ENCODE assay signal across 21 cellular contexts in genomic region chrX:24542756-24543155, GRCh38.
DNase-seq lines count a peak whose midpoint lies in the region; ATAC-seq, FAIRE-seq and TF ChIP-seq lines count a peak whose summit lies in the region.
"Had no signal": no experiment of that assay in that cellular context is flagged by ENCODE, and none has a peak within 500 bp of the region (broad histone marks: within the 10 kb centered on the region; RNA-seq: fewer than 3 reads in every experiment).

No MANE protein-coding gene starts in this region.

- H3K9ac ChIP-seq in liver (ENCODE audit: low read depth in 1 of 2, low read length in 2 of 2) (no peak overlapping the region), HepG2 (ENCODE audit: insufficient read depth, low read depth, low read length) (no peak overlapping the region), endothelial cell of umbilical vein (replicated peaks; ENCODE audit: extremely low read depth, insufficient read depth, low read length) (no peak overlapping the region)
- H3K9ac ChIP-seq: GM23248 had no signal

- no peak for TF ChIP-seq POLR2A in HepG2 (IDR thresholded peaks at IDR 0.05; ENCODE audit: insufficient read depth in 1 of 2, low read depth in 2 of 2, low read length in 2 of 2)
- no peak for TF ChIP-seq POLR2A in endothelial cell of umbilical vein (IDR thresholded peaks at IDR 0.05; ENCODE audit: low read depth, low read length)

- H3K9me3 ChIP-seq in liver (ENCODE audit: control insufficient read depth in 4 of 4, low read length in 3 of 4) (no peaks in the 10 kb centered on the region), HepG2 (ENCODE audit: low read length) (no peaks in the 10 kb centered on the region), endothelial cell of umbilical vein (replicated peaks; ENCODE audit: control insufficient read depth, insufficient read depth, low read length) (no peaks in the 10 kb centered on the region)
- H3K9me3 ChIP-seq: A549, Caco-2, HAP-1 had no signal

- H3K4me1 ChIP-seq in liver (ENCODE audit: control insufficient read depth in 4 of 4, insufficient read depth in 4 of 4, low read length in 3 of 4) = no peaks in the 10 kb centered on the region
- H3K4me1 ChIP-seq in HepG2 (ENCODE audit: insufficient read depth, low read length) = no peaks in the 10 kb centered on the region
- H3K4me1 ChIP-seq in endothelial cell of umbilical vein (ENCODE audit: control insufficient read depth, extremely low read depth, insufficient read depth, low read length) = peaks cover 8% of the 10 kb centered on the region
- H3K4me1 ChIP-seq: A549, Caco-2 had no signal

- WGBS in liver = 63% methylated on average over 4 of the region's 4 CpGs
- 88% methylated on average over 4 of the region's 4 CpGs for WGBS in HepG2 (ENCODE audit: low lambda C conversion rate)

- H3K27me3 ChIP-seq in liver (ENCODE audit: control insufficient read depth in 4 of 4, insufficient read depth in 4 of 4, low read length in 3 of 4) (no peaks in the 10 kb centered on the region), HepG2 (ENCODE audit: control insufficient read depth in 1 of 2, insufficient read depth in 2 of 2, low read length in 2 of 2) (no peaks in the 10 kb centered on the region), endothelial cell of umbilical vein (ENCODE audit: control insufficient read depth in 2 of 2, insufficient read depth in 2 of 2, low read length in 2 of 2) (peaks cover 0 to 6% of the 10 kb centered on the region in 2 experiments)

- H3K27ac ChIP-seq in liver (ENCODE audit: low read depth in 1 of 2, low read length in 2 of 2) (no peak overlapping the region), HepG2 (ENCODE audit: extremely low read length, insufficient read depth, low read length) (no peak overlapping the region), endothelial cell of umbilical vein (ENCODE audit: insufficient read depth, low read depth, low read length) (no peak overlapping the region)
- H3K27ac ChIP-seq: 22Rv1, A549, C4-2B, GM23248 had no signal

- no TSS peak for BruUV-seq in HepG2 (replicated peaks; lab: Mats Ljungman, UMichigan)
- no TSS peak for BruUV-seq in endothelial cell of umbilical vein (replicated peaks; lab: Mats Ljungman, UMichigan)

- no peak for TF ChIP-seq RAD21 in liver (IDR thresholded peaks at IDR 0.05)
- TF ChIP-seq RAD21 in HepG2 (CRISPR knock-in tag; IDR thresholded peaks at IDR 0.05) = no peak

- H3K9me1 ChIP-seq in endothelial cell of umbilical vein (replicated peaks; ENCODE audit: control insufficient read depth, extremely low read depth, insufficient read depth, low read length) = no peaks in the 10 kb centered on the region

- intact Hi-C loops in HepG2 (cut with micrococcal nuclease; ENCODE audit: unreplicated experiment) (no loop called here), endothelial cell of umbilical vein (cut with micrococcal nuclease) (no loop called here)

- in situ Hi-C loops in HepG2 (cut with HindIII; ENCODE audit: extremely low pct_ligation_motif_present, low pct_unique_long_range_greater_than_20kb) = no loop called here

- H3K4me2 ChIP-seq in HepG2 (ENCODE audit: low read depth, low read length) (no peak overlapping the region), endothelial cell of umbilical vein (ENCODE audit: insufficient read depth, low read length) (peak overlapping the region; percentile 45)
- H3K4me2 ChIP-seq: A549 had no signal

- TF ChIP-seq EP300 in HepG2 (IDR thresholded peaks at IDR 0.05; ENCODE audit: low read depth in 2 of 2, low read length in 2 of 2) (no peak), HepG2 (CRISPR knock-in tag; IDR thresholded peaks at IDR 0.05; ENCODE audit: borderline replicate concordance) (no peak)

- peaks cover 0 to 2% (median 0%) of the 10 kb centered on the region in 4 donors for H3K36me3 ChIP-seq in liver (ENCODE audit: control insufficient read depth in 4 of 4, insufficient read depth in 3 of 4, low read depth in 1 of 4, low read length in 3 of 4)
- no peaks in the 10 kb centered on the region for H3K36me3 ChIP-seq in HepG2 (replicated peaks in 1 of 2; ENCODE audit: control insufficient read depth in 1 of 2, insufficient read depth in 2 of 2, low read length in 2 of 2)
- no peaks in the 10 kb centered on the region for H3K36me3 ChIP-seq in endothelial cell of umbilical vein (ENCODE audit: control insufficient read depth in 2 of 2, extremely low read depth in 1 of 2, insufficient read depth in 2 of 2, low read length in 2 of 2)
- H3K36me3 ChIP-seq: HAP-1 had no signal

- no peaks in the 10 kb centered on the region for H3K79me2 ChIP-seq in HepG2 (ENCODE audit: insufficient read depth, low read length)
- H3K79me2 ChIP-seq in endothelial cell of umbilical vein (ENCODE audit: control insufficient read depth, insufficient read depth, low read length) = no peaks in the 10 kb centered on the region

- POLR2A ChIA-PET in HepG2 (lab: Yijun Ruan, JAX) (no interaction called here), endothelial cell of umbilical vein (lab: Charles Lee) (no interaction called here)

- DNase-seq in HepG2 (ENCODE audit: low spot score) (no peak), endothelial cell of umbilical vein (ENCODE audit: low read depth, low spot score) (peak; percentile 85), glomerular endothelial cell (ENCODE audit: extremely low read depth, low read depth, low spot score) (peak; percentile 50), pulmonary artery endothelial cell (ENCODE audit: low read depth, low spot score) (peak; percentile 71), NCI-H2227 (lab: John Stamatoyannopoulos, UW; ENCODE audit: unreplicated experiment) (no peak), EL (no peak)
- DNase-seq in activated effector memory CD4-positive, alpha-beta T cell treated with anti-CD3 and anti-CD28 coated beads, Interleukin-2, amount 50 U/mL, for 16 hours = no peak
- DNase-seq: AML-193; Caco-2; CD4-positive, alpha-beta T cell; GDM1; GM23248 had no signal

- ATAC-seq in HepG2 = no peak
- ATAC-seq: A549 had no signal

- dilution Hi-C loops in endothelial cell of umbilical vein (cut with MboI; ENCODE audit: extremely low pct_ligation_motif_present, low sequenced_read_pairs) = no loop called here

- H4K20me1 ChIP-seq in HepG2 (ENCODE audit: insufficient read depth, low read length) (no peaks in the 10 kb centered on the region), endothelial cell of umbilical vein (replicated peaks; ENCODE audit: control insufficient read depth, extremely low read depth, insufficient read depth, low read length) (no peaks in the 10 kb centered on the region)

- no peak for TF ChIP-seq CTCF in liver (IDR thresholded peaks at IDR 0.05; ENCODE audit: low read depth, low read length, missing input control)
- no peak for TF ChIP-seq CTCF in HepG2 (CRISPR knock-in tag; IDR thresholded peaks at IDR 0.05)
- no peak for TF ChIP-seq CTCF in endothelial cell of umbilical vein (IDR thresholded peaks at IDR 0.05; ENCODE audit: extremely low read depth in 1 of 2, insufficient read depth in 1 of 2, low read depth in 1 of 2, low read length in 2 of 2)

- H2AFZ ChIP-seq in HepG2 (ENCODE audit: low read length) (no peak overlapping the region), endothelial cell of umbilical vein (ENCODE audit: low read depth, low read length) (no peak overlapping the region)
- H2AFZ ChIP-seq: GM23248 had no signal

- H3K4me3 ChIP-seq in liver (ENCODE audit: low read depth in 1 of 3, low read length in 3 of 3) = no peak overlapping the region
- no peak overlapping the region for H3K4me3 ChIP-seq in HepG2 (replicated peaks in 1 of 3; ENCODE audit: insufficient read depth in 1 of 3, low read depth in 2 of 3, low read length in 3 of 3)
- no peak overlapping the region for H3K4me3 ChIP-seq in endothelial cell of umbilical vein (replicated peaks in 1 of 3; ENCODE audit: insufficient read depth in 1 of 3, low read depth in 1 of 3, low read length in 3 of 3)
- H3K4me3 ChIP-seq: A549, GM23248, HAP-1 had no signal

- CTCF ChIA-PET in HepG2 (lab: Yijun Ruan, JAX; ENCODE audit: low intra/inter-chr PET ratio, low total read pairs) = no interaction called here
- CTCF ChIA-PET in endothelial cell of umbilical vein (lab: Charles Lee) = no interaction called here

- FAIRE-seq in HepG2 (lab: Jason Lieb, UNC) = no peak
- FAIRE-seq in endothelial cell of umbilical vein (lab: Jason Lieb, UNC) = peak; percentile 95
- FAIRE-seq: A549, D721Med, GM12892, GM18507, HTR-8/SVneo had no signal

TF ChIP-seq in liver, 16 proteins besides CTCF, POLR2A, EP300 and RAD21 (continues in another document):
- TF ChIP-seq HNF4A (conservative IDR thresholded peaks at IDR 0.05) (no peak), GABPA (IDR thresholded peaks at IDR 0.05 in 1 of 2, conservative IDR thresholded peaks at IDR 0.05 in 1 of 2) (no peak), FOXA2 (IDR thresholded peaks at IDR 0.05) (no peak), ATF3 (IDR thresholded peaks at IDR 0.05) (no peak)

TF ChIP-seq in HepG2, 621 proteins besides CTCF, POLR2A, EP300 and RAD21 (continues in another document):
- TF ChIP-seq ZSCAN29 (CRISPR knock-in tag; conservative IDR thresholded peaks at IDR 0.05) = no peak
- TF ChIP-seq BHLHE40 (IDR thresholded peaks at IDR 0.05; ENCODE audit: low read length) = no peak
- no peak for TF ChIP-seq HMG20A (CRISPR knock-in tag; IDR thresholded peaks at IDR 0.05; ENCODE audit: borderline replicate concordance)
- no peak for TF ChIP-seq HMG20B (CRISPR knock-in tag; conservative IDR thresholded peaks at IDR 0.05)
- TF ChIP-seq MED1 (CRISPR knock-in tag; IDR thresholded peaks at IDR 0.05) = no peak
- TF ChIP-seq ZNF333 (CRISPR knock-in tag; IDR thresholded peaks at IDR 0.05; ENCODE audit: borderline replicate concordance) = no peak

TF ChIP-seq in endothelial cell of umbilical vein, 7 proteins besides CTCF, POLR2A, EP300 and RAD21:
- TF ChIP-seq GATA2 (IDR thresholded peaks at IDR 0.05; ENCODE audit: insufficient read depth, insufficient read length, low read depth, low read length) = peak; percentile 7
- no peak for TF ChIP-seq FOS (IDR thresholded peaks at IDR 0.05; ENCODE audit: borderline replicate concordance, insufficient read depth, low read length)

Comparison
In these comparisons a context has a peak if more than half of its experiments do, and no peak if none do; other contexts are left out.
1. DNase-seq: peak in endothelial cell of umbilical vein (single experiment), glomerular endothelial cell (single experiment) and pulmonary artery endothelial cell (single experiment); none in HepG2 (single experiment), NCI-H2227 (single experiment), activated effector memory CD4-positive, alpha-beta T cell treated with anti-CD3 and anti-CD28 coated beads, Interleukin-2, amount 50 U/mL, for 16 hours (single experiment) and EL (single experiment).